In the genomic region with DNA sequence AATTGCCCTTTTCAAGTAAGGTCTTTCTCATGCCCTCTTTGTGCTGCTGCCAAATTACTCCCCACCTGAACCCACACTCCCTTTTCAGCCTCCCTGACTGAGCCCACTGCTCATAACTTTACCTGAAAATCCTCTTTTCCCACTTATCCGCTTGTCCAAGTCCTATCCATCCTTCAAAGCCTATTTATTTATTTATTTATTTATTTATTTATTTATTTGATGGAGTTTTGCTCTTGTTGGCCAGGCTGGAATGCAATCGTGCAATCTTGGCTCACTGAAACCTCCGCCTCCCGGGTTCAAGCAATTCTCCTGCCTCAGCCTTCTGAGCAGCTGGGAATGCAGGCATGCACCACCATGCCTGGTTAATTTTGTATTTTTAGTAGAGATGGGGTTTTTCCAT, we compare ENCODE assay signal across 6 cellular contexts.
DNase-seq lines count a peak whose midpoint lies in the region; ATAC-seq, FAIRE-seq and TF ChIP-seq lines count a peak whose summit lies in the region.
"Not testable (repeated sequence)": the region's sequence is repeated elsewhere in the genome, so short reads cannot be mapped to it uniquely, and the experiment has no call there.

No MANE protein-coding gene starts in this region.

- not testable (repeated sequence) for H3K4me2 ChIP-seq in A549

- H3K9me3 Mint-ChIP-seq in brain, mesothelial cell of epicardium, nephron progenitor cell, neural crest cell: not testable (repeated sequence)

- TF ChIP-seq CTCF in A549 (IDR thresholded peaks at IDR 0.05); HEK293 (tag by site-specific recombination; IDR thresholded peaks at IDR 0.05); brain (conservative IDR thresholded peaks at IDR 0.05); mesothelial cell of epicardium (IDR thresholded peaks at IDR 0.05; ENCODE audit: unreplicated experiment); nephron progenitor cell (IDR thresholded peaks at IDR 0.05); neural crest cell (conservative IDR thresholded peaks at IDR 0.05): not testable (repeated sequence)

- H3K4me1 ChIP-seq in A549; HEK293 (ENCODE audit: control insufficient read depth, insufficient read depth, low read length): not testable (repeated sequence)

- not testable (repeated sequence) for H3K4me3 ChIP-seq in A549; HEK293 (ENCODE audit: low read depth, low read length)

- not testable (repeated sequence) for TF ChIP-seq POLR2A in A549 (IDR thresholded peaks at IDR 0.05; ENCODE audit: low read length)

- TF ChIP-seq RAD21 in A549 (conservative IDR thresholded peaks at IDR 0.05 in 1 of 2, IDR thresholded peaks at IDR 0.05 in 1 of 2): not testable (repeated sequence)

- not testable (repeated sequence) for FAIRE-seq in A549 (lab: Jason Lieb, UNC)

- not testable (repeated sequence) for H3K4me3 Mint-ChIP-seq in brain, mesothelial cell of epicardium, nephron progenitor cell, neural crest cell

- WGBS in A549 (ENCODE audit: missing lambda C conversion rate): 79% methylated on average over 4 of the region's 4 CpGs

- DNase-seq in A549 (ENCODE audit: low read depth in 1 of 2, low spot score in 1 of 2); mesothelial cell of epicardium (ENCODE audit: low spot score in 2 of 2, unreplicated experiment in 2 of 2); nephron progenitor cell; neural crest cell (ENCODE audit: low read depth, low spot score): not testable (repeated sequence)

- H3K36me3 Mint-ChIP-seq in brain; mesothelial cell of epicardium; neural crest cell (ENCODE audit: low read depth): not testable (repeated sequence)
- peaks cover 58% of the 10 kb centered on the region for H3K36me3 Mint-ChIP-seq in nephron progenitor cell (ENCODE audit: low read depth)

- not testable (repeated sequence) for H3K27me3 Mint-ChIP-seq in brain; mesothelial cell of epicardium (ENCODE audit: low read depth); nephron progenitor cell (ENCODE audit: low read depth, poor library complexity); neural crest cell (ENCODE audit: low read depth)

- not testable (repeated sequence) for ATAC-seq in A549

- H3K9me3 ChIP-seq in A549; HEK293 (ENCODE audit: control insufficient read depth, insufficient read depth, low read depth, low read length): not testable (repeated sequence)

- not testable (repeated sequence) for TF ChIP-seq EP300 in A549 (IDR thresholded peaks at IDR 0.05)

- H3K27ac Mint-ChIP-seq in brain (peak overlapping the region in 4 of 5 experiments; percentile 15 to 67 (median 40)), mesothelial cell of epicardium (peak overlapping the region; percentile 70), nephron progenitor cell (peak overlapping the region; percentile 27), neural crest cell (ENCODE audit: unreplicated experiment) (peak overlapping the region; percentile 63)

- not testable (repeated sequence) for H3K27ac ChIP-seq in A549; HEK293 (ENCODE audit: extremely low read depth, low read depth, low read length)

- POLR2A ChIA-PET in A549 (lab: Yijun Ruan, JAX); HEK293 (lab: Yijun Ruan, JAX): not testable (repeated sequence)

- H3K4me1 Mint-ChIP-seq in brain (peaks cover 30% of the 10 kb centered on the region), mesothelial cell of epicardium (peaks cover 33% of the 10 kb centered on the region), nephron progenitor cell (peaks cover 49% of the 10 kb centered on the region), neural crest cell (peaks cover 18% of the 10 kb centered on the region)

- CTCF ChIA-PET in A549 (lab: Yijun Ruan, JAX); HEK293 (lab: Yijun Ruan, JAX): not testable (repeated sequence)

- not testable (repeated sequence) for H3K36me3 ChIP-seq in HEK293 (ENCODE audit: control insufficient read depth in 2 of 2, insufficient read depth in 1 of 2, low read length in 2 of 2)

TF ChIP-seq in A549, 52 proteins besides CTCF, POLR2A, EP300 and RAD21:
- peak; percentile 44 for TF ChIP-seq ZC3H11A (IDR thresholded peaks at IDR 0.05)
TF ChIP-seq in A549: peak in this region for 1; not testable (repeated sequence) for 51.

TF ChIP-seq in HEK293, 187 proteins besides CTCF, POLR2A, EP300 and RAD21:
- TF ChIP-seq, protein P1, sequence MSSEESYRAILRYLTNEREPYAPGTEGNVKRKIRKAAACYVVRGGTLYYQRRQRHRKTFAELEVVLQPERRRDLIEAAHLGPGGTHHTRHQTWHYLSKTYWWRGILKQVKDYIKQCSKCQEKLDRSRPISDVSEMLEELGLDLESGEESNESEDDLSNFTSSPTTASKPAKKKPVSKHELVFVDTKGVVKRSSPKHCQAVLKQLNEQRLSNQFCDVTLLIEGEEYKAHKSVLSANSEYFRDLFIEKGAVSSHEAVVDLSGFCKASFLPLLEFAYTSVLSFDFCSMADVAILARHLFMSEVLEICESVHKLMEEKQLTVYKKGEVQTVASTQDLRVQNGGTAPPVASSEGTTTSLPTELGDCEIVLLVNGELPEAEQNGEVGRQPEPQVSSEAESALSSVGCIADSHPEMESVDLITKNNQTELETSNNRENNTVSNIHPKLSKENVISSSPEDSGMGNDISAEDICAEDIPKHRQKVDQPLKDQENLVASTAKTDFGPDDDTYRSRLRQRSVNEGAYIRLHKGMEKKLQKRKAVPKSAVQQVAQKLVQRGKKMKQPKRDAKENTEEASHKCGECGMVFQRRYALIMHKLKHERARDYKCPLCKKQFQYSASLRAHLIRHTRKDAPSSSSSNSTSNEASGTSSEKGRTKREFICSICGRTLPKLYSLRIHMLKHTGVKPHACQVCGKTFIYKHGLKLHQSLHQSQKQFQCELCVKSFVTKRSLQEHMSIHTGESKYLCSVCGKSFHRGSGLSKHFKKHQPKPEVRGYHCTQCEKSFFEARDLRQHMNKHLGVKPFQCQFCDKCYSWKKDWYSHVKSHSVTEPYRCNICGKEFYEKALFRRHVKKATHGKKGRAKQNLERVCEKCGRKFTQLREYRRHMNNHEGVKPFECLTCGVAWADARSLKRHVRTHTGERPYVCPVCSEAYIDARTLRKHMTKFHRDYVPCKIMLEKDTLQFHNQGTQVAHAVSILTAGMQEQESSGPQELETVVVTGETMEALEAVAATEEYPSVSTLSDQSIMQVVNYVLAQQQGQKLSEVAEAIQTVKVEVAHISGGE (tag by site-specific recombination; conservative IDR thresholded peaks at IDR 0.05; ENCODE audit: low read depth): peak; percentile 53; the same call in 1 of the 2 replicates
- TF ChIP-seq ZNF555 (tag by site-specific recombination; conservative IDR thresholded peaks at IDR 0.05): peak; percentile 32
- TF ChIP-seq ZNF140 (tag by site-specific recombination; IDR thresholded peaks at IDR 0.05): 0 out of 2 replicates have a peak, but pooled peaks have one; percentile 20
- peak; percentile 51 for TF ChIP-seq ZNF426 (tag by site-specific recombination; IDR thresholded peaks at IDR 0.05)
- peak; percentile 70; the same call in 1 of the 2 replicates for TF ChIP-seq ZNF394 (tag by site-specific recombination; IDR thresholded peaks at IDR 0.05; ENCODE audit: borderline replicate concordance)
- TF ChIP-seq ZNF518A (tag by site-specific recombination; conservative IDR thresholded peaks at IDR 0.05; ENCODE audit: low read depth): peak; percentile 63
- peak; percentile 46; the same call in 1 of the 2 replicates for TF ChIP-seq ZNF623 (tag by site-specific recombination; IDR thresholded peaks at IDR 0.05)
